8 cellular contexts compared by ENCODE assay signal in the genomic region with DNA sequence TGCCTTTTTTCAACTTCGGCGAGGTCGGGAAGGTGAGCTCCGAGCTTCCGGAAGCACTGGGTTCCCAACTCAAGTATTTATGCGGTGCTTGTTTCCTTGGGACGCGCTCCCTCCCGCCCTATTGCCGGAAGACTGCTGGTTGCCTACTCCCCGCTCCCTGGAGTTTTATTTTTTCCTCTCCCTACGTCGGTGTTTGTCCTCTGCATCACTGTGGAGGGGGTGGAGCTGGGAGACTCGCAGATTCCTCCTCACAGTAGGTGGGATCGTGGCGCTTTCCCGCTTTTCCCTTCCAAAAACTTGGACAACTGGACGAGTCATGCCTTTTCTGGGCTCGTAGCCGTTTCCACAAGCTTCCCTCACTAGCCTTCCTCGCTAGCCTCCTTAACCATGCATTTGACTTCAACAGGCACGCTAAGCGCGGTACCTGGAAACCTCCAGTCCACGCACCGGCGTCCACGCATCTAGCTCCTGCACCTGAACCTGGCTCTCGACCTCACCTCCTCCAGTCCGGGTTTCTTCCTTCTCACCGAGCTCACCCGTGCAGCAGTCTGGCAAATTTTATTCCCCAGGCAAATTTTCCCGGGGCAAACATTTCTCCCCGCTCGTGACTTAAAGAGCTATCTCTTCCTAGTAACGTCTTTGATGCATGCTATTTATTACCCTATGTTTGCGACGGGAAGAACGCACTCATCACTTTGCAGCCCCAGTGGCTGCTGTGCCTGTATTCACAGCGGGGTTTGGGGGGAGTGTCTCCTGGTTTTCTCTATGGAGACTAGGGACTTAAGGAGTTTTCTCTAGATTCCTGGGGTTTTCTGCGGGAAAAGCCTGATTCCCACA. TPM values are rescaled to one million over a fixed set of nuclear protein-coding genes. Genes with fewer than 3 reads are reported as not detected.
A peak's percentile ranks its signal among the peaks of the same experiment; 100 is the strongest.
DNase-seq lines count a peak whose midpoint lies in the region; ATAC-seq and TF ChIP-seq lines count a peak whose summit lies in the region.

AVPR1A (minus strand) TSS at position 141 of the 837 bp plus-strand sequence. CDS start 365 bp downstream, outside the sequence.

- peak within 1 kb of the TSS in 6 of 8 donors; percentile 26 to 75 (median 56) for H3K4me3 Mint-ChIP-seq in CD4-positive, alpha-beta memory T cell
- peak within 1 kb of the TSS; percentile 37 for H3K4me3 Mint-ChIP-seq in central memory CD8-positive, alpha-beta T cell

- no peaks in the 10 kb centered on the region for H3K4me1 ChIP-seq in CD4-positive, alpha-beta memory T cell (ENCODE audit: insufficient read depth, low read length)
- H3K4me1 ChIP-seq in liver (ENCODE audit: control insufficient read depth in 4 of 4, insufficient read depth in 4 of 4, low read length in 3 of 4) (peaks cover 3 to 17% (median 13%) of the 10 kb centered on the region in 4 donors), tibial nerve (peaks cover 0 to 26% (median 8%) of the 10 kb centered on the region in 4 donors)

- WGBS in liver, result 1% methylated on average over 41 of the region's 41 CpGs
- 1 to 2% methylated on average over 41 of the region's 41 CpGs for WGBS in tibial nerve, 2 donors

- TF ChIP-seq RAD21 in Ishikawa (IDR thresholded peaks at IDR 0.05; ENCODE audit: low read depth), result no peak
- no peak for TF ChIP-seq RAD21 in liver (IDR thresholded peaks at IDR 0.05)

- TF ChIP-seq CTCF in liver (IDR thresholded peaks at IDR 0.05; ENCODE audit: low read depth, low read length, missing input control), result no peak
- no peak for TF ChIP-seq CTCF in tibial nerve (IDR thresholded peaks at IDR 0.05)

- H3K36me3 ChIP-seq in CD4-positive, alpha-beta memory T cell (ENCODE audit: insufficient read depth, low read length), result no peaks in the 10 kb centered on the region
- H3K36me3 ChIP-seq in liver (ENCODE audit: control insufficient read depth in 4 of 4, insufficient read depth in 3 of 4, low read depth in 1 of 4, low read length in 3 of 4), result peaks cover 0 to 7% (median 3%) of the 10 kb centered on the region in 4 donors
- no peaks in the 10 kb centered on the region for H3K36me3 ChIP-seq in tibial nerve

- peaks cover 38 to 41% of the 10 kb centered on the region in 2 donors for H3K27me3 Mint-ChIP-seq in CD4-positive, alpha-beta memory T cell
- peaks cover 64% of the 10 kb centered on the region for H3K27me3 Mint-ChIP-seq in central memory CD8-positive, alpha-beta T cell

- CTCF ChIA-PET in CD4-positive, alpha-beta memory T cell (lab: Charles Lee; ENCODE audit: partially characterized antibody), result no interaction called here

- DNase-seq in CD4-positive, alpha-beta memory T cell, result no peak
- DNase-seq in central memory CD8-positive, alpha-beta T cell (ENCODE audit: low spot score in 2 of 2), result no peak
- DNase-seq in tibial nerve (ENCODE audit: low spot score in 2 of 2), result no peak
- DNase-seq in activated CD4-positive, CD25-positive, alpha-beta regulatory T cell (lab: John Stamatoyannopoulos, UW), result no peak
- no peak for DNase-seq in epidermal melanocyte (ENCODE audit: insufficient read length, low spot score)

- H3K4me3 ChIP-seq in CD4-positive, alpha-beta memory T cell (ENCODE audit: low read length in 2 of 2), result no peak within 1 kb of the TSS
- H3K4me3 ChIP-seq in liver (ENCODE audit: low read depth in 1 of 3, low read length in 3 of 3) (peak within 1 kb of the TSS; percentile 64 to 88 (median 86)), tibial nerve (peak within 1 kb of the TSS; percentile 15 to 43 (median 29))

- peaks cover 6 to 24% (median 10%) of the 10 kb centered on the region in 4 donors for H3K4me1 Mint-ChIP-seq in CD4-positive, alpha-beta memory T cell
- peaks cover 6% of the 10 kb centered on the region for H3K4me1 Mint-ChIP-seq in central memory CD8-positive, alpha-beta T cell

- no peak within 1 kb of the TSS for H3K27ac ChIP-seq in CD4-positive, alpha-beta memory T cell (ENCODE audit: low read depth, low read length)
- H3K27ac ChIP-seq in liver (ENCODE audit: low read depth in 1 of 2, low read length in 2 of 2) (peak within 1 kb of the TSS; percentile 42 to 81), tibial nerve (peak within 1 kb of the TSS in 1 of 4 donors; percentile 34)

- TF ChIP-seq EP300 in Ishikawa (IDR thresholded peaks at IDR 0.05; ENCODE audit: borderline replicate concordance) (no peak), tibial nerve (IDR thresholded peaks at IDR 0.05) (no peak)

- peak within 1 kb of the TSS; percentile 33 to 70 for H3K9ac ChIP-seq in liver (ENCODE audit: low read depth in 1 of 2, low read length in 2 of 2)

- intact Hi-C loops in CD4-positive, alpha-beta memory T cell (cut with micrococcal nuclease), result no loop called here

- H3K9me3 ChIP-seq in CD4-positive, alpha-beta memory T cell (ENCODE audit: control insufficient read depth in 1 of 2, low read length in 2 of 2), result no peaks in the 10 kb centered on the region
- no peaks in the 10 kb centered on the region for H3K9me3 ChIP-seq in liver (ENCODE audit: control insufficient read depth in 4 of 4, low read length in 3 of 4)
- no peaks in the 10 kb centered on the region for H3K9me3 ChIP-seq in tibial nerve

- ATAC-seq in central memory CD8-positive, alpha-beta T cell (replicated peaks; ENCODE audit: extremely low read depth, poor library complexity, severe bottlenecking), result no peak
- no peak for ATAC-seq in HG03280 (IDR thresholded peaks at IDR 0.05; ENCODE audit: unreplicated experiment)

- POLR2A ChIA-PET in CD4-positive, alpha-beta memory T cell (lab: Charles Lee; ENCODE audit: partially characterized antibody), result no interaction called here

- no peaks in the 10 kb centered on the region for H3K36me3 Mint-ChIP-seq in CD4-positive, alpha-beta memory T cell
- H3K36me3 Mint-ChIP-seq in central memory CD8-positive, alpha-beta T cell (ENCODE audit: insufficient read depth), result no peaks in the 10 kb centered on the region

- no peak within 1 kb of the TSS for H3K27ac Mint-ChIP-seq in CD4-positive, alpha-beta memory T cell
- no peak within 1 kb of the TSS for H3K27ac Mint-ChIP-seq in central memory CD8-positive, alpha-beta T cell (ENCODE audit: low read depth)

- H3K27me3 ChIP-seq in CD4-positive, alpha-beta memory T cell (ENCODE audit: insufficient read depth, low read length), result peaks cover 13% of the 10 kb centered on the region
- H3K27me3 ChIP-seq in liver (ENCODE audit: control insufficient read depth in 4 of 4, insufficient read depth in 4 of 4, low read length in 3 of 4) (no peaks in the 10 kb centered on the region), tibial nerve (peaks cover 0 to 60% of the 10 kb centered on the region in 2 donors)

- no peak for TF ChIP-seq POLR2A in tibial nerve (IDR thresholded peaks at IDR 0.05)

- peaks cover 0 to 6% (median 0%) of the 10 kb centered on the region in 8 donors for H3K9me3 Mint-ChIP-seq in CD4-positive, alpha-beta memory T cell
- peaks cover 6% of the 10 kb centered on the region for H3K9me3 Mint-ChIP-seq in central memory CD8-positive, alpha-beta T cell

TF ChIP-seq in Ishikawa, 13 proteins besides CTCF, POLR2A, EP300 and RAD21:
- TF ChIP-seq ZBTB7A (IDR thresholded peaks at IDR 0.05; ENCODE audit: low read depth) (0 out of 2 replicates have a peak, but pooled peaks have one; percentile 24), YY1 (IDR thresholded peaks at IDR 0.05; ENCODE audit: low read depth) (no peak)

TF ChIP-seq in liver, 16 proteins besides CTCF, POLR2A, EP300 and RAD21:
- TF ChIP-seq YY1 (IDR thresholded peaks at IDR 0.05), result no peak
- peak in 1 of 2 donors; percentile 19 for TF ChIP-seq JUND (IDR thresholded peaks at IDR 0.05)
- TF ChIP-seq RXRA (IDR thresholded peaks at IDR 0.05), result peak in 1 of 2 donors; percentile 7
- TF ChIP-seq TAF1 (conservative IDR thresholded peaks at IDR 0.05), result peak; percentile 9

RNA-seq across cellular contexts. Expression of gene AVPR1A, which starts in this region (rescaled TPM):
- total RNA-seq in CD4-positive, alpha-beta memory T cell, result not detected
- not detected for polyA plus RNA-seq in CD4-positive, alpha-beta memory T cell
- 100 to 1,000 TPM in 1 of 2 donors, under 1 TPM in 1; 0.19 to 233 TPM for total RNA-seq in liver
- polyA plus RNA-seq in liver, result 10 to 100 TPM in 1 of 2 donors, 1 to 10 TPM in 1; 9.2 to 22.2 TPM
- total RNA-seq in tibial nerve, result 1 to 10 TPM; 4.8 to 8.6 (median 6.2) TPM

Comparison
In these comparisons a context has a peak if more than half of its experiments do, and no peak if none do; other contexts are left out.
1. RNA of gene AVPR1A (polyA plus RNA-seq): 9.2 to 22.2 TPM in liver; not detected in CD4-positive, alpha-beta memory T cell; every median in the first group is over 10 times any median in the second.
2. H3K4me3 ChIP-seq: peak in liver (3 of 3) and tibial nerve (4 of 4); none in CD4-positive, alpha-beta memory T cell (0 of 2).